Comparison of ENCODE assay signal across 12 cellular contexts in genomic region chr3:48851407-48851806, GRCh38. TPM values are rescaled to one million over a fixed set of nuclear protein-coding genes. Genes with fewer than 3 reads are reported as not detected.
DNase-seq lines count a peak whose midpoint lies in the region; ATAC-seq, FAIRE-seq and TF ChIP-seq lines count a peak whose summit lies in the region.
"Had no signal": no experiment of that assay in that cellular context is flagged by ENCODE, and none has a peak within 500 bp of the region (broad histone marks: within the 10 kb centered on the region; RNA-seq: fewer than 3 reads in every experiment).

No MANE protein-coding gene starts in this region.

- H3K79me2 ChIP-seq in HepG2 (ENCODE audit: insufficient read depth, low read length) (peaks cover 4% of the 10 kb centered on the region), hepatocyte (peaks cover 3% of the 10 kb centered on the region)

- H3K4me1 ChIP-seq in HepG2 (ENCODE audit: insufficient read depth, low read length) (peaks cover 21% of the 10 kb centered on the region), right lobe of liver (peaks cover 0 to 4% (median 1%) of the 10 kb centered on the region in 4 donors), adipocyte (ENCODE audit: control insufficient read depth, insufficient read depth, low read length) (peaks cover 12% of the 10 kb centered on the region), hepatocyte (ENCODE audit: insufficient read depth) (peaks cover 3% of the 10 kb centered on the region)

- FAIRE-seq in HepG2 (lab: Jason Lieb, UNC) = no peak
- FAIRE-seq: TTC549 had no signal

- no peaks in the 10 kb centered on the region for H3K27me3 ChIP-seq in HepG2 (ENCODE audit: control insufficient read depth in 1 of 2, insufficient read depth in 2 of 2, low read length in 2 of 2)
- no peaks in the 10 kb centered on the region for H3K27me3 ChIP-seq in right lobe of liver
- H3K27me3 ChIP-seq in adipocyte (replicated peaks; ENCODE audit: control insufficient read depth, insufficient read depth, low read length) = no peaks in the 10 kb centered on the region
- no peaks in the 10 kb centered on the region for H3K27me3 ChIP-seq in hepatocyte

- no peak for TF ChIP-seq RAD21 in HepG2 (CRISPR knock-in tag; IDR thresholded peaks at IDR 0.05)

- 30% methylated on average over 2 of the region's 3 CpGs for WGBS in HepG2 (ENCODE audit: low lambda C conversion rate)
- 83% methylated on average over 1 of the region's 3 CpGs for WGBS in right lobe of liver (ENCODE audit: insufficient coverage, low coverage, low lambda C conversion rate, missing lambda C conversion rate)
- 53% methylated on average over 3 of the region's 3 CpGs for WGBS in hepatocyte (ENCODE audit: low lambda C conversion rate, missing lambda C conversion rate)

- intact Hi-C loops in HepG2 (cut with micrococcal nuclease; ENCODE audit: unreplicated experiment) (no loop called here), right lobe of liver (cut with DNase I) (no loop called here), left cardiac atrium (cut with DNase I) (no loop called here)

- TF ChIP-seq CTCF in HepG2 (CRISPR knock-in tag; IDR thresholded peaks at IDR 0.05) = no peak
- no peak for TF ChIP-seq CTCF in right lobe of liver (IDR thresholded peaks at IDR 0.05)
- no peak for TF ChIP-seq CTCF in hepatocyte (IDR thresholded peaks at IDR 0.05; ENCODE audit: poor library complexity)

- no peaks in the 10 kb centered on the region for H3K9me2 ChIP-seq in hepatocyte (replicated peaks; ENCODE audit: insufficient read depth)

- no peak for TF ChIP-seq POLR2A in HepG2 (IDR thresholded peaks at IDR 0.05; ENCODE audit: insufficient read depth in 1 of 2, low read depth in 2 of 2, low read length in 2 of 2)
- TF ChIP-seq POLR2A in right lobe of liver (IDR thresholded peaks at IDR 0.05) = no peak

- no peak for DNase-seq in HepG2 (ENCODE audit: low spot score)
- no peak for DNase-seq in right lobe of liver
- DNase-seq in adipocyte (ENCODE audit: low read depth) = peak; percentile 49
- DNase-seq in hepatocyte (ENCODE audit: low spot score) = peak; percentile 59
- DNase-seq in left cardiac atrium = no peak
- DNase-seq in activated T-cell treated with anti-CD3 and anti-CD28 coated beads for 4 hours = no peak
- no peak for DNase-seq in NCI-H2107 (lab: John Stamatoyannopoulos, UW)
- DNase-seq: activated T-cell treated with anti-CD3 and anti-CD28 coated beads, Interleukin-2, amount 50 U/mL, for 4 hours; stimulated activated CD4-positive, alpha-beta T cell treated with anti-CD3 and anti-CD28 coated beads, Interleukin-12 subunit alpha, Interleukin-12 subunit beta, amount 100 ng/mL, for 4 hours; stimulated activated naive B cell treated with anti-CD40 and anti-IgM and Interleukin-4, amounts not matched to agents 10 μg/mL and 1 μg/mL and 100 μg/mL, for 72 hours had no signal

- H3K4me2 ChIP-seq in HepG2 (ENCODE audit: low read depth, low read length) = no peak overlapping the region
- H3K4me2 ChIP-seq in hepatocyte = no peak overlapping the region

- H3K36me3 ChIP-seq in HepG2 (replicated peaks in 1 of 2; ENCODE audit: control insufficient read depth in 1 of 2, insufficient read depth in 2 of 2, low read length in 2 of 2) (no peaks in the 10 kb centered on the region), right lobe of liver (peaks cover 0 to 11% (median 6%) of the 10 kb centered on the region in 4 donors), adipocyte (ENCODE audit: control insufficient read depth, insufficient read depth, low read length, severe bottlenecking) (peaks cover 14% of the 10 kb centered on the region), hepatocyte (replicated peaks; ENCODE audit: insufficient read depth, low read depth) (no peaks in the 10 kb centered on the region)

- H2AFZ ChIP-seq in HepG2 (ENCODE audit: low read length) (no peak overlapping the region), hepatocyte (no peak overlapping the region)

- POLR2A ChIA-PET in HepG2 (lab: Yijun Ruan, JAX) = no interaction called here

- H3K4me3 ChIP-seq in HepG2 (replicated peaks in 1 of 3; ENCODE audit: insufficient read depth in 1 of 3, low read depth in 2 of 3, low read length in 3 of 3) (no peak overlapping the region), right lobe of liver (no peak overlapping the region), adipocyte (ENCODE audit: low read length) (no peak overlapping the region), hepatocyte (no peak overlapping the region)

- no peaks in the 10 kb centered on the region for H3K9me3 ChIP-seq in HepG2 (ENCODE audit: low read length)
- H3K9me3 ChIP-seq in right lobe of liver = no peaks in the 10 kb centered on the region
- no peaks in the 10 kb centered on the region for H3K9me3 ChIP-seq in adipocyte (ENCODE audit: control insufficient read depth, low read length)
- H3K9me3 ChIP-seq in hepatocyte (ENCODE audit: low read depth) = no peaks in the 10 kb centered on the region

- in situ Hi-C loops in HepG2 (cut with HindIII; ENCODE audit: extremely low pct_ligation_motif_present, low pct_unique_long_range_greater_than_20kb) = no loop called here

- ATAC-seq in HepG2 (no peak), right lobe of liver (no peak), HG02798 (IDR thresholded peaks at IDR 0.05; ENCODE audit: poor library complexity, unreplicated experiment) (no peak), left cardiac atrium (no peak)
- ATAC-seq: activated T-cell treated with anti-CD3 and anti-CD28 coated beads, Interleukin-2, amount 50 U/mL, for 4 hours; stimulated activated naive B cell treated with anti-CD40 and anti-IgM and Interleukin-4, amounts not matched to agents 10 μg/mL and 1 μg/mL and 100 μg/mL, for 72 hours had no signal

- no peaks in the 10 kb centered on the region for H4K20me1 ChIP-seq in HepG2 (ENCODE audit: insufficient read depth, low read length)
- peaks cover 6% of the 10 kb centered on the region for H4K20me1 ChIP-seq in hepatocyte (ENCODE audit: insufficient read depth, poor library complexity, severe bottlenecking)

- no peak for TF ChIP-seq EP300 in HepG2 (IDR thresholded peaks at IDR 0.05; ENCODE audit: low read depth in 2 of 2, low read length in 2 of 2)
- no peak for TF ChIP-seq EP300 in HepG2 (CRISPR knock-in tag; IDR thresholded peaks at IDR 0.05; ENCODE audit: borderline replicate concordance)

- no peak overlapping the region for H3K9ac ChIP-seq in HepG2 (ENCODE audit: insufficient read depth, low read depth, low read length)
- no peak overlapping the region for H3K9ac ChIP-seq in adipocyte (ENCODE audit: low read length)

- H3K27ac ChIP-seq in HepG2 (ENCODE audit: extremely low read length, insufficient read depth, low read length) = no peak overlapping the region
- H3K27ac ChIP-seq in right lobe of liver = no peak overlapping the region
- H3K27ac ChIP-seq in hepatocyte = no peak overlapping the region

- CTCF ChIA-PET in HepG2 (lab: Yijun Ruan, JAX; ENCODE audit: low intra/inter-chr PET ratio, low total read pairs) = no interaction called here

- BruUV-seq in HepG2 (replicated peaks; lab: Mats Ljungman, UMichigan) = no TSS peak

RNA-seq across cellular contexts. Expression of gene PRKAR2A, which starts 3.7 kb away (rescaled TPM):
- total RNA-seq in HepG2 (2016; rRNA removed; fragmentation: Illumina TruSeq; extraction: Trizol) = 29.2 and 38.5 TPM in 2 replicates
- 5.1 and 6.7 TPM in 2 replicates for total RNA-seq in HepG2 (2016; cell fraction: cytosol; rRNA removed; fragmentation: Illumina TruSeq; extraction: Trizol; ENCODE audit: low read depth)
- 28.1 and 39.0 TPM in 2 replicates for total RNA-seq in HepG2 (2016; cell fraction: insoluble cytoplasmic fraction; rRNA removed; fragmentation: Illumina TruSeq; extraction: Trizol)
- 12.7 and 13.3 TPM in 2 replicates for total RNA-seq in HepG2 (2016; cell fraction: membrane; rRNA removed; fragmentation: Illumina TruSeq; extraction: Trizol)
- 18.0 and 20.8 TPM in 2 replicates for total RNA-seq in HepG2 (2016; cell fraction: nucleus; rRNA removed; fragmentation: Illumina TruSeq; extraction: Trizol)
- polyA plus RNA-seq in HepG2 (2011; rRNA removed) = 9.1 and 11.8 TPM in 2 replicates
- polyA plus RNA-seq in HepG2 (2011; cell fraction: cytosol; rRNA removed) = 5.6 and 8.1 TPM in 2 replicates
- polyA plus RNA-seq in HepG2 (2011; cell fraction: nucleus; rRNA removed) = 4.1 and 4.4 TPM in 2 replicates
- 14.4 and 14.6 TPM in 2 replicates for polyA plus RNA-seq in HepG2 (2012)
- 1.0 and 1.3 TPM in 2 replicates for polyA plus RNA-seq in HepG2 (2016; cell fraction: cytosol; fragmentation: Illumina TruSeq; extraction: Trizol; ENCODE audit: low read depth)
- polyA plus RNA-seq in HepG2 (2016; cell fraction: insoluble cytoplasmic fraction; fragmentation: Illumina TruSeq; extraction: Trizol; ENCODE audit: low read depth) = 27.9 and 28.4 TPM in 2 replicates
- 4.9 and 5.0 TPM in 2 replicates for polyA plus RNA-seq in HepG2 (2016; cell fraction: membrane; fragmentation: Illumina TruSeq; extraction: Trizol; ENCODE audit: low read depth)
- 15.1 and 15.3 TPM in 2 replicates for polyA plus RNA-seq in HepG2 (2016; cell fraction: nucleus; fragmentation: Illumina TruSeq; extraction: Trizol; ENCODE audit: insufficient read depth, low read depth)
- polyA minus RNA-seq in HepG2 (2011; rRNA and poly(A)+ RNA removed; ENCODE audit: low replicate concordance) = 29.5 and 64.7 TPM in 2 replicates
- 17.3 and 27.1 TPM in 2 replicates for polyA minus RNA-seq in HepG2 (2011; cell fraction: cytosol; rRNA and poly(A)+ RNA removed)
- polyA minus RNA-seq in HepG2 (2011; cell fraction: nucleus; rRNA and poly(A)+ RNA removed) = 5.5 and 6.2 TPM in 2 replicates
- total RNA-seq in right lobe of liver = 10 to 100 TPM; 21.9 to 31.1 (median 27.2) TPM
- 29.7 and 33.9 TPM in 2 replicates for total RNA-seq in hepatocyte
- polyA plus RNA-seq in hepatocyte = 9.0 and 10.8 TPM in 2 replicates
- 10 to 100 TPM; 42.5 to 56.8 TPM for total RNA-seq in left cardiac atrium

RNA-seq across cellular contexts. Expression of gene SLC25A20, which starts 47.3 kb away (rescaled TPM):
- total RNA-seq in HepG2 (2016; rRNA removed; fragmentation: Illumina TruSeq; extraction: Trizol) (25.4 and 26.6 TPM in 2 replicates), right lobe of liver (100 to 1,000 TPM in 2 of 6 experiments, 10 to 100 TPM in 4; 54.4 to 114 (median 82.3) TPM), hepatocyte (59.1 and 61.3 TPM in 2 replicates), left cardiac atrium (10 to 100 TPM; 53.4 to 55.6 TPM)
- 4.5 and 5.9 TPM in 2 replicates for total RNA-seq in HepG2 (2016; cell fraction: cytosol; rRNA removed; fragmentation: Illumina TruSeq; extraction: Trizol; ENCODE audit: low read depth)
- total RNA-seq in HepG2 (2016; cell fraction: insoluble cytoplasmic fraction; rRNA removed; fragmentation: Illumina TruSeq; extraction: Trizol) = 25.7 and 27.5 TPM in 2 replicates
- 9.2 and 10.0 TPM in 2 replicates for total RNA-seq in HepG2 (2016; cell fraction: membrane; rRNA removed; fragmentation: Illumina TruSeq; extraction: Trizol)
- total RNA-seq in HepG2 (2016; cell fraction: nucleus; rRNA removed; fragmentation: Illumina TruSeq; extraction: Trizol) = 19.7 and 25.4 TPM in 2 replicates
- polyA plus RNA-seq in HepG2 (2011; rRNA removed) (21.1 and 21.9 TPM in 2 replicates), hepatocyte (38.0 and 46.0 TPM in 2 replicates)
- polyA plus RNA-seq in HepG2 (2011; cell fraction: cytosol; rRNA removed) = 10.2 and 20.1 TPM in 2 replicates
- polyA plus RNA-seq in HepG2 (2011; cell fraction: nucleus; rRNA removed) = 12.0 and 22.2 TPM in 2 replicates
- 13.7 and 16.2 TPM in 2 replicates for polyA plus RNA-seq in HepG2 (2012)
- polyA plus RNA-seq in HepG2 (2016; cell fraction: cytosol; fragmentation: Illumina TruSeq; extraction: Trizol; ENCODE audit: low read depth) = 5.2 and 5.4 TPM in 2 replicates
- polyA plus RNA-seq in HepG2 (2016; cell fraction: insoluble cytoplasmic fraction; fragmentation: Illumina TruSeq; extraction: Trizol; ENCODE audit: low read depth) = 20.6 and 21.9 TPM in 2 replicates
- 8.0 and 9.1 TPM in 2 replicates for polyA plus RNA-seq in HepG2 (2016; cell fraction: membrane; fragmentation: Illumina TruSeq; extraction: Trizol; ENCODE audit: low read depth)
- polyA plus RNA-seq in HepG2 (2016; cell fraction: nucleus; fragmentation: Illumina TruSeq; extraction: Trizol; ENCODE audit: insufficient read depth, low read depth) = 31.3 and 31.5 TPM in 2 replicates
- polyA minus RNA-seq in HepG2 (2011; rRNA and poly(A)+ RNA removed; ENCODE audit: low replicate concordance) = 7.9 and 9.7 TPM in 2 replicates
- polyA minus RNA-seq in HepG2 (2011; cell fraction: cytosol; rRNA and poly(A)+ RNA removed) = 5.2 and 5.8 TPM in 2 replicates
- 4.1 and 11.4 TPM in 2 replicates for polyA minus RNA-seq in HepG2 (2011; cell fraction: nucleus; rRNA and poly(A)+ RNA removed)

Comparison
In these comparisons a context has a peak if more than half of its experiments do, and no peak if none do; other contexts are left out.
1. DNase-seq: peak in adipocyte (single experiment) and hepatocyte (single experiment); none in HepG2 (single experiment), right lobe of liver (0 of 3), left cardiac atrium (single experiment), activated T-cell treated with anti-CD3 and anti-CD28 coated beads for 4 hours (single experiment) and NCI-H2107 (single experiment).